33 cellular contexts compared by ENCODE assay signal in genomic region chr11:87239001-87239400, GRCh38.
DNase-seq lines count a peak whose midpoint lies in the region; ATAC-seq and TF ChIP-seq lines count a peak whose summit lies in the region.
"Had no signal": no experiment of that assay in that cellular context is flagged by ENCODE, and none has a peak within 500 bp of the region (broad histone marks: within the 10 kb centered on the region; RNA-seq: fewer than 3 reads in every experiment).

No MANE protein-coding gene starts in this region.

- peaks cover 0 to 24% (median 8%) of the 10 kb centered on the region in 12 donors for H3K4me1 ChIP-seq in heart left ventricle
- peaks cover 0 to 23% (median 12%) of the 10 kb centered on the region in 9 donors for H3K4me1 ChIP-seq in heart right ventricle
- peaks cover 15% of the 10 kb centered on the region for H3K4me1 ChIP-seq in skeletal muscle satellite cell (ENCODE audit: control insufficient read depth, insufficient read depth, low read length)
- H3K4me1 ChIP-seq in BE2C, result no peaks in the 10 kb centered on the region
- H3K4me1 ChIP-seq in spleen, result no peaks in the 10 kb centered on the region
- H3K4me1 ChIP-seq: colonic mucosa, esophagus squamous epithelium, left lung, psoas muscle had no signal

- no peaks in the 10 kb centered on the region for H3K9me3 ChIP-seq in heart left ventricle
- no peaks in the 10 kb centered on the region for H3K9me3 ChIP-seq in heart right ventricle
- H3K9me3 ChIP-seq in skeletal muscle satellite cell (replicated peaks; ENCODE audit: low read length), result no peaks in the 10 kb centered on the region
- no peaks in the 10 kb centered on the region for H3K9me3 ChIP-seq in BE2C
- no peaks in the 10 kb centered on the region for H3K9me3 ChIP-seq in spleen
- H3K9me3 ChIP-seq: colonic mucosa, esophagus squamous epithelium, gastroesophageal sphincter, left lung, psoas muscle had no signal

- H3K4me3 ChIP-seq in heart left ventricle (no peak overlapping the region), heart right ventricle (no peak overlapping the region), skeletal muscle satellite cell (ENCODE audit: low read length) (no peak overlapping the region), BE2C (ENCODE audit: low read depth, low read length) (no peak overlapping the region), spleen (no peak overlapping the region)
- H3K4me3 ChIP-seq: colonic mucosa, esophagus squamous epithelium, gastroesophageal sphincter, GM23248, left lung, psoas muscle, skin epidermis had no signal

- 46 to 57% (median 50%) methylated on average over 2 of the region's 2 CpGs for WGBS in heart left ventricle, 4 donors
- 44 to 62% methylated on average over 2 of the region's 2 CpGs for WGBS in heart right ventricle, 2 donors
- WGBS in spleen, 5 donors, result 79 to 94% (median 88%) methylated on average over 2 of the region's 2 CpGs

- H3K27ac ChIP-seq in heart left ventricle, result peak overlapping the region in 7 of 12 donors; percentile 15 to 75 (median 39)
- peak overlapping the region in 5 of 10 donors; percentile 1 to 46 (median 25) for H3K27ac ChIP-seq in heart right ventricle
- no peak overlapping the region for H3K27ac ChIP-seq in spleen
- H3K27ac ChIP-seq: colonic mucosa, esophagus squamous epithelium, gastroesophageal sphincter, GM23248, left lung, psoas muscle, WERI-Rb-1 had no signal

- DNase-seq in heart left ventricle (no peak), Right ventricle myocardium inferior (ENCODE audit: missing footprints) (no peak), heart right ventricle (no peak), BE2C (no peak), spleen (no peak)
- no peak for DNase-seq in effector CD4-positive, alpha-beta T cell
- DNase-seq: 8988T; activated CD4-positive, alpha-beta T cell treated with anti-CD3 and anti-CD28 coated beads, Interleukin-2, amount 10 ng/mL, durations not matched to agents 24 days and 14 days; activated gamma-delta T cell treated with Interleukin-2 at 50 U/mL for 16 hours; activated T-cell treated with anti-CD3 and anti-CD28 coated beads, Interleukin-2, amount 50 U/mL, for 24 hours; CD8-positive, alpha-beta memory T cell; colonic mucosa; DMS 273 treated with DMSO at 0.1 percent for 48 hours; endodermal cell; esophagus squamous epithelium; GM23248; HFFc6; hypothalamus; immature natural killer cell; Karpas-422; left lung; naive B cell; NCI-H146; NCI-H446; OCI-M1; psoas muscle; stimulated activated CD4-positive, alpha-beta T cell treated with anti-CD3 and anti-CD28 coated beads, Interleukin-1b, Interleukin-23, amount 100 ng/mL, for 48 hours; stimulated activated CD8-positive, alpha-beta memory T cell treated with anti-CD3 and anti-CD28 coated beads, Interleukin-4, amount 100 ng/mL, for 48 hours; WERI-Rb-1 had no signal

- H3K9ac ChIP-seq in skeletal muscle satellite cell (ENCODE audit: low read depth, low read length), result no peak overlapping the region
- H3K9ac ChIP-seq: GM23248 had no signal

- TF ChIP-seq POLR2A in heart left ventricle (IDR thresholded peaks at IDR 0.05) (no peak), spleen (IDR thresholded peaks at IDR 0.05) (no peak)

- TF ChIP-seq CTCF in heart left ventricle (IDR thresholded peaks at IDR 0.05), result no peak
- no peak for TF ChIP-seq CTCF in heart right ventricle (IDR thresholded peaks at IDR 0.05)
- TF ChIP-seq CTCF in BE2C (IDR thresholded peaks at IDR 0.05; ENCODE audit: low read depth, low read length), result no peak
- TF ChIP-seq CTCF in spleen (IDR thresholded peaks at IDR 0.05 in 8 of 11, conservative IDR thresholded peaks at IDR 0.05 in 3 of 11), result no peak

- H3K27me3 ChIP-seq in heart left ventricle (no peaks in the 10 kb centered on the region), heart right ventricle (no peaks in the 10 kb centered on the region), skeletal muscle satellite cell (ENCODE audit: control insufficient read depth, insufficient read depth, low read length) (no peaks in the 10 kb centered on the region), BE2C (no peaks in the 10 kb centered on the region), spleen (replicated peaks in 1 of 7) (no peaks in the 10 kb centered on the region)
- H3K27me3 ChIP-seq: colonic mucosa, esophagus squamous epithelium, gastroesophageal sphincter, left lung had no signal

- peak overlapping the region; percentile 35 for H3K4me2 ChIP-seq in skeletal muscle satellite cell (ENCODE audit: low read length)

- ATAC-seq in heart left ventricle (peak in 2 of 4 donors; percentile 34 to 54), Right ventricle myocardium inferior (no peak), heart right ventricle (peak in 5 of 8 donors; percentile 35 to 65 (median 55)), GM21515 (IDR thresholded peaks at IDR 0.05; ENCODE audit: unreplicated experiment) (no peak)
- ATAC-seq: gastroesophageal sphincter, left lung, psoas muscle had no signal

- intact Hi-C loops in heart left ventricle (cut with DNase I), result loop anchor here in 1 of 10 donors (10.0 kb wide), 1 partner anchor 94 kb away; no protein-coding TSS in a partner anchor
- intact Hi-C loops in Right ventricle myocardium inferior (cut with DNase I), result no loop called here
- intact Hi-C loops in heart right ventricle (cut with DNase I), result no loop called here
- intact Hi-C loops in spleen (cut with DNase I; ENCODE audit: low total_unique reads), result no loop called here

- H3K36me3 ChIP-seq in heart left ventricle (no peaks in the 10 kb centered on the region), heart right ventricle (peaks cover 0 to 4% (median 0%) of the 10 kb centered on the region in 9 donors), skeletal muscle satellite cell (ENCODE audit: insufficient read depth, low read length) (no peaks in the 10 kb centered on the region), BE2C (no peaks in the 10 kb centered on the region), spleen (no peaks in the 10 kb centered on the region)
- H3K36me3 ChIP-seq: colonic mucosa, esophagus squamous epithelium, gastroesophageal sphincter, left lung, WERI-Rb-1 had no signal

Comparison
In these comparisons a context has a peak if more than half of its experiments do, and no peak if none do; other contexts are left out.
1. ATAC-seq: peak in heart right ventricle (5 of 8); none in Right ventricle myocardium inferior (single experiment) and GM21515 (single experiment).
2. H3K27ac ChIP-seq: peak in heart left ventricle (7 of 12); none in spleen (0 of 8).